In genomic region chr1:112619518-112620458, GRCh38 we compare ENCODE assay signal across 8 cellular contexts. TPM values are rescaled to one million over a fixed set of nuclear protein-coding genes. Genes with fewer than 3 reads are reported as not detected.
DNase-seq lines count a peak whose midpoint lies in the region; ATAC-seq, FAIRE-seq and TF ChIP-seq lines count a peak whose summit lies in the region.

Gene CAPZA1 (plus strand): TSS chr1:112619832. CDS start chr1:112619845, 13 bp downstream.

- no peaks in the 10 kb centered on the region for H3K27me3 Mint-ChIP-seq in astrocyte (ENCODE audit: low read depth, unreplicated experiment)

- H3K4me1 ChIP-seq in astrocyte (ENCODE audit: insufficient read depth, low read length) (peaks cover 8% of the 10 kb centered on the region), aorta (ENCODE audit: control insufficient read depth in 1 of 2, insufficient read depth in 2 of 2, low read length in 2 of 2) (peaks cover 0 to 2% of the 10 kb centered on the region in 2 donors)

- WGBS in aorta, 2 donors: 0 to 1% methylated on average over 53 of the region's 53 CpGs

- H3K9me3 ChIP-seq in astrocyte (ENCODE audit: insufficient read depth, low read depth, low read length): no peaks in the 10 kb centered on the region
- no peaks in the 10 kb centered on the region for H3K9me3 ChIP-seq in aorta (ENCODE audit: control insufficient read depth, low read length)

- FAIRE-seq in astrocyte (lab: Jason Lieb, UNC): no peak

- H3K36me3 Mint-ChIP-seq in astrocyte (ENCODE audit: low read depth, unreplicated experiment): peaks cover 2% of the 10 kb centered on the region

- peak within 1 kb of the TSS; percentile 98 for H3K27ac ChIP-seq in astrocyte (ENCODE audit: low read depth, low read length)
- H3K27ac ChIP-seq in aorta (ENCODE audit: low read depth in 1 of 2, low read length in 2 of 2): peak within 1 kb of the TSS; percentile 83 to 87

- ATAC-seq in GM18508 (IDR thresholded peaks at IDR 0.05; ENCODE audit: insufficient read depth, unreplicated experiment) (peak; percentile 62), HG02981 (IDR thresholded peaks at IDR 0.05; ENCODE audit: unreplicated experiment) (peak; percentile 84), aorta (ENCODE audit: low FRiP score) (peak; percentile 99)

- peak within 1 kb of the TSS; percentile 100 for H3K4me3 Mint-ChIP-seq in astrocyte (ENCODE audit: unreplicated experiment)

- peak within 1 kb of the TSS; percentile 99 for H3K9ac ChIP-seq in astrocyte (ENCODE audit: low read length)

- H3K9me3 Mint-ChIP-seq in astrocyte (ENCODE audit: unreplicated experiment): no peaks in the 10 kb centered on the region

- H3K27me3 ChIP-seq in astrocyte (ENCODE audit: insufficient read depth, low read length) (no peaks in the 10 kb centered on the region), aorta (ENCODE audit: control insufficient read depth in 1 of 2, insufficient read depth in 2 of 2, low read length in 1 of 2) (no peaks in the 10 kb centered on the region)

- H3K36me3 ChIP-seq in astrocyte (ENCODE audit: insufficient read depth, low read length): no peaks in the 10 kb centered on the region
- H3K36me3 ChIP-seq in aorta (ENCODE audit: control insufficient read depth in 1 of 2, insufficient read depth in 2 of 2, low read length in 1 of 2): no peaks in the 10 kb centered on the region

- DNase-seq in NCI-H2029 treated with DMSO at 0.1 percent for 48 hours (lab: John Stamatoyannopoulos, UW) (peak; percentile 49), T-helper 22 cell (ENCODE audit: low read depth) (peak; percentile 86), astrocyte (ENCODE audit: low read depth) (peak; percentile 83), hepatic stellate cell (ENCODE audit: low spot score) (peak; percentile 89), renal cortical epithelial cell (ENCODE audit: low read depth) (peak; percentile 77), aorta (peak; percentile 94 to 97)

- H4K20me1 ChIP-seq in astrocyte (ENCODE audit: insufficient read depth, low read length): peaks cover 24% of the 10 kb centered on the region

- peak within 1 kb of the TSS; percentile 96 for H3K4me2 ChIP-seq in astrocyte (ENCODE audit: low read length)

- peak within 1 kb of the TSS; percentile 100 for H3K27ac Mint-ChIP-seq in astrocyte (ENCODE audit: unreplicated experiment)

- no peak for TF ChIP-seq CTCF in astrocyte (IDR thresholded peaks at IDR 0.05; ENCODE audit: insufficient read depth, low read depth, low read length)

- peak within 1 kb of the TSS; percentile 84 for H2AFZ ChIP-seq in astrocyte (ENCODE audit: low read depth, low read length)

- H3K4me3 ChIP-seq in astrocyte (ENCODE audit: insufficient read depth, low read depth, low read length): peak within 1 kb of the TSS; percentile 98
- peak within 1 kb of the TSS; percentile 63 to 92 for H3K4me3 ChIP-seq in aorta (ENCODE audit: low read length in 2 of 2)

- peaks cover 5% of the 10 kb centered on the region for H3K4me1 Mint-ChIP-seq in astrocyte (ENCODE audit: low read depth, unreplicated experiment)

- peaks cover 84% of the 10 kb centered on the region for H3K79me2 ChIP-seq in astrocyte (ENCODE audit: insufficient read depth, low read length)

- intact Hi-C loops in aorta (cut with DNase I): loop anchor here (1.0 to 10.0 kb wide), 6 partner anchors 53 to 255 kb away; partner anchors contain the start of genes MOV10 (in 1 of the 2), RHOC (in 1 of the 2) and WNT2B (in 1 of the 2)

RNA-seq across cellular contexts. Expression of gene CAPZA1, which starts in this region (rescaled TPM):
- total RNA-seq in astrocyte (170 and 171 TPM in 2 replicates), renal cortical epithelial cell (236 and 260 TPM in 2 replicates), aorta (100 to 1,000 TPM; 105 to 109 TPM)
- polyA plus RNA-seq in aorta: 10 to 100 TPM; 39.1 to 65.0 TPM

Comparison
In these comparisons a context has a peak if more than half of its experiments do, and no peak if none do; other contexts are left out.
1. Peak in every context shown above with its lines: DNase-seq, ATAC-seq, H3K4me3 ChIP-seq and H3K27ac ChIP-seq.